ENCODE assay signal across 4 cellular contexts in genomic region chr2:128812183-128812940, GRCh38.
TF ChIP-seq lines count a peak whose summit lies in the region.

No MANE protein-coding gene starts in this region.

TF ChIP-seq in IMR-90, 13 proteins besides CTCF, POLR2A, EP300 and RAD21:
- TF ChIP-seq SMC3 (IDR thresholded peaks at IDR 0.05; ENCODE audit: low read depth, low read length) (no peak), ELK1 (IDR thresholded peaks at IDR 0.05; ENCODE audit: borderline replicate concordance, low read depth, low read length) (no peak), MAFK (IDR thresholded peaks at IDR 0.05; ENCODE audit: low read depth, low read length) (no peak), NFE2L2 (IDR thresholded peaks at IDR 0.05; ENCODE audit: low read depth, low read length) (no peak), MXI1 (IDR thresholded peaks at IDR 0.05; ENCODE audit: borderline replicate concordance, low read depth, low read length) (no peak), BHLHE40 (IDR thresholded peaks at IDR 0.05; ENCODE audit: low read depth, low read length) (no peak), USF2 (IDR thresholded peaks at IDR 0.05; ENCODE audit: low read depth, low read length) (no peak), FOS (IDR thresholded peaks at IDR 0.05; ENCODE audit: low read depth, low read length) (no peak), MAZ (IDR thresholded peaks at IDR 0.05; ENCODE audit: borderline replicate concordance, low read depth, low read length) (no peak), CHD1 (IDR thresholded peaks at IDR 0.05; ENCODE audit: low read depth, low read length) (no peak), RCOR1 (IDR thresholded peaks at IDR 0.05; ENCODE audit: insufficient replicate concordance, low read length) (no peak)

TF ChIP-seq in H1, 55 proteins besides CTCF, POLR2A, EP300 and RAD21:
- TF ChIP-seq BRCA1 (IDR thresholded peaks at IDR 0.05; ENCODE audit: low read depth, low read length) (no peak), SIRT6 (IDR thresholded peaks at IDR 0.05; ENCODE audit: low read length) (no peak), CBX8 (IDR thresholded peaks at IDR 0.05; ENCODE audit: borderline replicate concordance, low read depth, low read length) (no peak), PHF8 (conservative IDR thresholded peaks at IDR 0.05; ENCODE audit: low read depth, low read length) (no peak), GABPA (IDR thresholded peaks at IDR 0.05; ENCODE audit: borderline replicate concordance, insufficient read depth, low read length) (no peak)

TF ChIP-seq in GM23338, 12 proteins besides CTCF, POLR2A, EP300 and RAD21:
- TF ChIP-seq, protein P1, sequence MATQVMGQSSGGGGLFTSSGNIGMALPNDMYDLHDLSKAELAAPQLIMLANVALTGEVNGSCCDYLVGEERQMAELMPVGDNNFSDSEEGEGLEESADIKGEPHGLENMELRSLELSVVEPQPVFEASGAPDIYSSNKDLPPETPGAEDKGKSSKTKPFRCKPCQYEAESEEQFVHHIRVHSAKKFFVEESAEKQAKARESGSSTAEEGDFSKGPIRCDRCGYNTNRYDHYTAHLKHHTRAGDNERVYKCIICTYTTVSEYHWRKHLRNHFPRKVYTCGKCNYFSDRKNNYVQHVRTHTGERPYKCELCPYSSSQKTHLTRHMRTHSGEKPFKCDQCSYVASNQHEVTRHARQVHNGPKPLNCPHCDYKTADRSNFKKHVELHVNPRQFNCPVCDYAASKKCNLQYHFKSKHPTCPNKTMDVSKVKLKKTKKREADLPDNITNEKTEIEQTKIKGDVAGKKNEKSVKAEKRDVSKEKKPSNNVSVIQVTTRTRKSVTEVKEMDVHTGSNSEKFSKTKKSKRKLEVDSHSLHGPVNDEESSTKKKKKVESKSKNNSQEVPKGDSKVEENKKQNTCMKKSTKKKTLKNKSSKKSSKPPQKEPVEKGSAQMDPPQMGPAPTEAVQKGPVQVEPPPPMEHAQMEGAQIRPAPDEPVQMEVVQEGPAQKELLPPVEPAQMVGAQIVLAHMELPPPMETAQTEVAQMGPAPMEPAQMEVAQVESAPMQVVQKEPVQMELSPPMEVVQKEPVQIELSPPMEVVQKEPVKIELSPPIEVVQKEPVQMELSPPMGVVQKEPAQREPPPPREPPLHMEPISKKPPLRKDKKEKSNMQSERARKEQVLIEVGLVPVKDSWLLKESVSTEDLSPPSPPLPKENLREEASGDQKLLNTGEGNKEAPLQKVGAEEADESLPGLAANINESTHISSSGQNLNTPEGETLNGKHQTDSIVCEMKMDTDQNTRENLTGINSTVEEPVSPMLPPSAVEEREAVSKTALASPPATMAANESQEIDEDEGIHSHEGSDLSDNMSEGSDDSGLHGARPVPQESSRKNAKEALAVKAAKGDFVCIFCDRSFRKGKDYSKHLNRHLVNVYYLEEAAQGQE (IDR thresholded peaks at IDR 0.05; ENCODE audit: unreplicated experiment), result no peak
- TF ChIP-seq POLR2AphosphoS5 (IDR thresholded peaks at IDR 0.05; ENCODE audit: low read depth) (no peak), NANOG (IDR thresholded peaks at IDR 0.05; ENCODE audit: borderline replicate concordance) (no peak), CREB1 (CRISPR knock-in tag; IDR thresholded peaks at IDR 0.05; ENCODE audit: low read depth) (no peak)

TF ChIP-seq in SK-N-SH treated with all-trans-retinoic acid at 6 μM for 48 hours, 23 proteins besides CTCF, POLR2A, EP300 and RAD21:
- TF ChIP-seq ZNF70 (CRISPR knock-in tag; IDR thresholded peaks at IDR 0.05), result no peak
- TF ChIP-seq ZFP30 (CRISPR knock-in tag; IDR thresholded peaks at IDR 0.05), result no peak
- TF ChIP-seq SNAI2 (CRISPR knock-in tag; IDR thresholded peaks at IDR 0.05), result no peak
- no peak for TF ChIP-seq CREB5 (CRISPR knock-in tag; IDR thresholded peaks at IDR 0.05; ENCODE audit: low read depth)
- TF ChIP-seq CSDC2 (CRISPR knock-in tag; IDR thresholded peaks at IDR 0.05), result no peak
- no peak for TF ChIP-seq TSHZ2 (CRISPR knock-in tag; IDR thresholded peaks at IDR 0.05)
- no peak for TF ChIP-seq ARNTL (CRISPR knock-in tag; IDR thresholded peaks at IDR 0.05; ENCODE audit: borderline replicate concordance, low read depth)
- TF ChIP-seq PPARA (CRISPR knock-in tag; IDR thresholded peaks at IDR 0.05; ENCODE audit: borderline replicate concordance), result no peak
- TF ChIP-seq OSR1 (CRISPR knock-in tag; IDR thresholded peaks at IDR 0.05), result no peak
- no peak for TF ChIP-seq TOX (CRISPR knock-in tag; IDR thresholded peaks at IDR 0.05; ENCODE audit: borderline replicate concordance)
- no peak for TF ChIP-seq GLIS3 (CRISPR knock-in tag; IDR thresholded peaks at IDR 0.05)
- TF ChIP-seq, protein P2, sequence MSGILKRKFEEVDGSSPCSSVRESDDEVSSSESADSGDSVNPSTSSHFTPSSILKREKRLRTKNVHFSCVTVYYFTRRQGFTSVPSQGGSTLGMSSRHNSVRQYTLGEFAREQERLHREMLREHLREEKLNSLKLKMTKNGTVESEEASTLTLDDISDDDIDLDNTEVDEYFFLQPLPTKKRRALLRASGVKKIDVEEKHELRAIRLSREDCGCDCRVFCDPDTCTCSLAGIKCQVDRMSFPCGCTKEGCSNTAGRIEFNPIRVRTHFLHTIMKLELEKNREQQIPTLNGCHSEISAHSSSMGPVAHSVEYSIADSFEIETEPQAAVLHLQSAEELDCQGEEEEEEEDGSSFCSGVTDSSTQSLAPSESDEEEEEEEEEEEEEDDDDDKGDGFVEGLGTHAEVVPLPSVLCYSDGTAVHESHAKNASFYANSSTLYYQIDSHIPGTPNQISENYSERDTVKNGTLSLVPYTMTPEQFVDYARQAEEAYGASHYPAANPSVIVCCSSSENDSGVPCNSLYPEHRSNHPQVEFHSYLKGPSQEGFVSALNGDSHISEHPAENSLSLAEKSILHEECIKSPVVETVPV (CRISPR knock-in tag; IDR thresholded peaks at IDR 0.05), result no peak
- TF ChIP-seq ZC3H10 (CRISPR knock-in tag; IDR thresholded peaks at IDR 0.05), result no peak
